Comparison of ENCODE assay signal across 8 cellular contexts in genomic region chr11:47177229-47177845, GRCh38. TPM values are rescaled to one million over a fixed set of nuclear protein-coding genes. Genes with fewer than 3 reads are reported as not detected.
DNase-seq lines count a peak whose midpoint lies in the region; ATAC-seq and TF ChIP-seq lines count a peak whose summit lies in the region.

No MANE protein-coding gene starts in this region.

- peak overlapping the region; percentile 81 for H3K4me3 ChIP-seq in DOHH2 (ENCODE audit: low read length)
- H3K4me3 ChIP-seq in upper lobe of left lung = peak overlapping the region; percentile 4 to 99 (median 92)

- H3K27me3 Mint-ChIP-seq in activated naive CD4-positive, alpha-beta T cell treated with anti-CD3 and anti-CD28 coated beads, Interleukin-2, amount 50 U/mL, for 24 hours = peaks cover 1% of the 10 kb centered on the region
- H3K27me3 Mint-ChIP-seq in osteocyte (ENCODE audit: unreplicated experiment) = no peaks in the 10 kb centered on the region

- DNase-seq in RPMI7951 (ENCODE audit: low read depth) (peak; percentile 78), glomerular visceral epithelial cell (ENCODE audit: extremely low spot score) (peak; percentile 64), osteocyte (ENCODE audit: extremely low spot score, unreplicated experiment) (no peak), upper lobe of left lung (peak in 1 of 2 donors; percentile 73)

- TF ChIP-seq RAD21 in Ishikawa (IDR thresholded peaks at IDR 0.05; ENCODE audit: low read depth) = peak; percentile 65

- TF ChIP-seq CTCF in DOHH2 (IDR thresholded peaks at IDR 0.05; ENCODE audit: low read depth, low read length, poor library complexity, severe bottlenecking) = peak; percentile 93
- TF ChIP-seq CTCF in osteocyte (IDR thresholded peaks at IDR 0.05) = peak; percentile 73
- peak; percentile 46 to 80 (median 71) for TF ChIP-seq CTCF in upper lobe of left lung (IDR thresholded peaks at IDR 0.05)

- TF ChIP-seq POLR2A in upper lobe of left lung (IDR thresholded peaks at IDR 0.05) = peak in 1 of 4 donors; percentile 18

- whole genome bisulfite sequencing in upper lobe of left lung, 2 donors = 0 to 4% methylated on average over 2 to 21 of the region's 21 CpGs

- peak overlapping the region; percentile 95 for H3K4me2 ChIP-seq in DOHH2 (ENCODE audit: low read length)

- peaks cover 4% of the 10 kb centered on the region; the same call in 1 of the 2 replicates for H4K20me1 ChIP-seq in DOHH2 (ENCODE audit: control insufficient read depth, insufficient read depth, low read depth, low read length)

- ATAC-seq in GM21576 (IDR thresholded peaks at IDR 0.05; ENCODE audit: unreplicated experiment) (peak; percentile 54), upper lobe of left lung (ENCODE audit: low FRiP score in 2 of 2) (peak; percentile 79 to 81)

- H3K79me2 ChIP-seq in DOHH2 (ENCODE audit: control insufficient read depth, low read length) = peaks cover 43% of the 10 kb centered on the region

- peaks cover 20% of the 10 kb centered on the region for H3K4me1 ChIP-seq in DOHH2 (ENCODE audit: control insufficient read depth, low read length)
- peaks cover 28 to 41% (median 28%) of the 10 kb centered on the region in 4 donors for H3K4me1 ChIP-seq in upper lobe of left lung

- H3K4me3 Mint-ChIP-seq in activated naive CD4-positive, alpha-beta T cell treated with anti-CD3 and anti-CD28 coated beads, Interleukin-2, amount 50 U/mL, for 24 hours = peak overlapping the region; percentile 94
- peak overlapping the region; percentile 86 for H3K4me3 Mint-ChIP-seq in osteocyte (ENCODE audit: unreplicated experiment)

- peak overlapping the region; percentile 98 for H3K27ac Mint-ChIP-seq in activated naive CD4-positive, alpha-beta T cell treated with anti-CD3 and anti-CD28 coated beads, Interleukin-2, amount 50 U/mL, for 24 hours
- H3K27ac Mint-ChIP-seq in osteocyte (ENCODE audit: unreplicated experiment) = peak overlapping the region; percentile 99

- TF ChIP-seq EP300 in Ishikawa (IDR thresholded peaks at IDR 0.05; ENCODE audit: borderline replicate concordance) (no peak), upper lobe of left lung (IDR thresholded peaks at IDR 0.05) (no peak)

- no peaks in the 10 kb centered on the region for H3F3A ChIP-seq in DOHH2 (ENCODE audit: control insufficient read depth, insufficient read depth)

- H3K36me3 ChIP-seq in DOHH2 (ENCODE audit: control insufficient read depth, low read length) = peaks cover 40% of the 10 kb centered on the region
- peaks cover 4 to 39% (median 28%) of the 10 kb centered on the region in 4 donors for H3K36me3 ChIP-seq in upper lobe of left lung

- H3K27me3 ChIP-seq in DOHH2 (ENCODE audit: control insufficient read depth, low read length) (no peaks in the 10 kb centered on the region), upper lobe of left lung (no peaks in the 10 kb centered on the region)

- H3K27ac ChIP-seq in DOHH2 (ENCODE audit: low read depth, low read length) (peak overlapping the region; percentile 68), upper lobe of left lung (peak overlapping the region; percentile 94 to 98 (median 97))

- no peaks in the 10 kb centered on the region for H3K9me2 ChIP-seq in DOHH2 (replicated peaks; ENCODE audit: control insufficient read depth, low read length)

- H3K36me3 Mint-ChIP-seq in activated naive CD4-positive, alpha-beta T cell treated with anti-CD3 and anti-CD28 coated beads, Interleukin-2, amount 50 U/mL, for 24 hours = no peaks in the 10 kb centered on the region
- H3K36me3 Mint-ChIP-seq in osteocyte (ENCODE audit: unreplicated experiment) = peaks cover 11% of the 10 kb centered on the region

- peaks cover 43% of the 10 kb centered on the region for H3K4me1 Mint-ChIP-seq in activated naive CD4-positive, alpha-beta T cell treated with anti-CD3 and anti-CD28 coated beads, Interleukin-2, amount 50 U/mL, for 24 hours
- H3K4me1 Mint-ChIP-seq in osteocyte (ENCODE audit: unreplicated experiment) = peaks cover 28% of the 10 kb centered on the region

- no peaks in the 10 kb centered on the region for H3K9me3 Mint-ChIP-seq in activated naive CD4-positive, alpha-beta T cell treated with anti-CD3 and anti-CD28 coated beads, Interleukin-2, amount 50 U/mL, for 24 hours
- no peaks in the 10 kb centered on the region for H3K9me3 Mint-ChIP-seq in osteocyte (ENCODE audit: unreplicated experiment)

- H3K9me3 ChIP-seq in DOHH2 (ENCODE audit: control insufficient read depth, insufficient read depth, low read length) = no peaks in the 10 kb centered on the region
- no peaks in the 10 kb centered on the region for H3K9me3 ChIP-seq in upper lobe of left lung

TF ChIP-seq in Ishikawa, 13 proteins besides CTCF, POLR2A, EP300 and RAD21:
- TF ChIP-seq REST (IDR thresholded peaks at IDR 0.05; ENCODE audit: low read depth) (no peak), MAX (IDR thresholded peaks at IDR 0.05) (peak; percentile 12; the same call in 1 of the 2 replicates), EGR1 (IDR thresholded peaks at IDR 0.05) (peak; percentile 39; the same call in 1 of the 2 replicates), ZBTB7A (IDR thresholded peaks at IDR 0.05; ENCODE audit: low read depth) (0 out of 2 replicates have a peak, but pooled peaks have one; percentile 25)
TF ChIP-seq in Ishikawa: peak in this region for 3.

RNA-seq across cellular contexts. Expression of gene ARFGAP2, which starts 0.7 kb away (rescaled TPM):
- total RNA-seq in RPMI7951 (2014; rRNA removed; shearing (Covaris generic)) = 63.4 and 74.5 TPM in 2 replicates
- 73.4 and 77.4 TPM in 2 replicates for total RNA-seq in osteocyte
- total RNA-seq in upper lobe of left lung = 100 to 1,000 TPM in 4 of 6 donors, 10 to 100 TPM in 2; 93.6 to 257 (median 110) TPM

RNA-seq across cellular contexts. Expression of gene PACSIN3, which starts 8.9 kb away (rescaled TPM):
- 19.8 and 22.7 TPM in 2 replicates for total RNA-seq in RPMI7951 (2014; rRNA removed; shearing (Covaris generic))
- total RNA-seq in osteocyte (90.3 and 93.3 TPM in 2 replicates), upper lobe of left lung (10 to 100 TPM; 26.8 to 97.4 (median 52.8) TPM)

RNA-seq across cellular contexts. Expression of gene DDB2, which starts 37.4 kb away (rescaled TPM):
- 22.7 and 35.0 TPM in 2 replicates for total RNA-seq in RPMI7951 (2014; rRNA removed; shearing (Covaris generic))
- total RNA-seq in osteocyte (53.8 and 54.2 TPM in 2 replicates), upper lobe of left lung (100 to 1,000 TPM in 1 of 6 donors, 10 to 100 TPM in 5; 18.2 to 107 (median 47.1) TPM)
